19 cellular contexts compared by ENCODE assay signal in the genomic region with DNA sequence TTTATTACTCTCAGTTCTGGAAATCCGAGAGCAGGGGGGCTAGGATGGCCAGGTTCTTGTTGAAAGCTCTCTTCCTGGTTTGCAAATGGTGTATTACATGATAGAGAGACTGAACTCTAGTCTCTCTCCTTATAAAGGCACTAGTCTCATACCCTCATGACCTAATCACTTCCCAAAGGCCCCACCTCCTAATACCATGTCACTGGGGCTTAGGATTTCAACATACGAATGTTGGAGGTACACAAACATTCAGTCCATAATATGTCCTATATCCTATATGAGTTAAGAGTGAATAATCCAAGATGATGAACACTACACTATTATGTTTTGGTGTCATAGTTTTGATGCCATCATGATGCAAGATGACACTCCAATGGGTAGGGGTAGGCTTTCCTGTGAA. TPM values are rescaled to one million over a fixed set of nuclear protein-coding genes. Genes with fewer than 3 reads are reported as not detected.
DNase-seq lines count a peak whose midpoint lies in the region; ATAC-seq and TF ChIP-seq lines count a peak whose summit lies in the region.
"Had no signal": no experiment of that assay in that cellular context is flagged by ENCODE, and none has a peak within 500 bp of the region (broad histone marks: within the 10 kb centered on the region; RNA-seq: fewer than 3 reads in every experiment).

No MANE protein-coding gene starts in this region.

- TF ChIP-seq CTCF in H9 (conservative IDR thresholded peaks at IDR 0.05), result no peak
- TF ChIP-seq CTCF in choroid plexus epithelial cell (conservative IDR thresholded peaks at IDR 0.05; ENCODE audit: low read depth, low read length), result no peak
- TF ChIP-seq CTCF in neural progenitor cell (IDR thresholded peaks at IDR 0.05), result no peak
- no peak for TF ChIP-seq CTCF in omental fat pad (IDR thresholded peaks at IDR 0.05)
- no peak for TF ChIP-seq CTCF in testis (IDR thresholded peaks at IDR 0.05)

- H4K20me1 ChIP-seq in H9 (ENCODE audit: control insufficient read depth, insufficient read depth, insufficient read length) (no peaks in the 10 kb centered on the region), neural progenitor cell (ENCODE audit: low read depth) (no peaks in the 10 kb centered on the region)

- H3K27me3 Mint-ChIP-seq in H9 (ENCODE audit: low read depth), result no peaks in the 10 kb centered on the region
- no peaks in the 10 kb centered on the region for H3K27me3 Mint-ChIP-seq in neural progenitor cell (ENCODE audit: insufficient read depth, low read depth)

- H2AFZ ChIP-seq in H9 (ENCODE audit: low read length) (no peak overlapping the region), neural progenitor cell (replicated peaks) (peak overlapping the region; percentile 38)

- no peaks in the 10 kb centered on the region for H3K79me1 ChIP-seq in H9 (ENCODE audit: insufficient read depth, low read depth, low read length, poor library complexity, severe bottlenecking)

- WGBS in H9 (ENCODE audit: extremely low coverage, insufficient read length, low lambda C conversion rate), result no CpG with 5 or more reads among the region's 2 CpGs
- WGBS in testis, 2 donors, result 94% methylated on average over 2 of the region's 2 CpGs

- H3K27ac ChIP-seq in H9 (ENCODE audit: insufficient read length, low read depth, low read length) (no peak overlapping the region), neural progenitor cell (no peak overlapping the region), testis (no peak overlapping the region)
- H3K27ac ChIP-seq: A549, KMS-11 had no signal

- peak overlapping the region; percentile 80 for H2BK120ac ChIP-seq in H9 (ENCODE audit: low read depth, low read length, poor library complexity, severe bottlenecking)

- no peaks in the 10 kb centered on the region for H3K36me3 ChIP-seq in neural progenitor cell
- H3K36me3 ChIP-seq in testis (ENCODE audit: low read depth, missing control alignments), result no peaks in the 10 kb centered on the region
- H3K36me3 ChIP-seq in MG63, result no peaks in the 10 kb centered on the region
- H3K36me3 ChIP-seq: HAP-1 had no signal

- no peak overlapping the region for H2BK20ac ChIP-seq in H9 (ENCODE audit: low read depth, low read length, poor library complexity, severe bottlenecking)

- peaks cover 61 to 64% of the 10 kb centered on the region in 2 experiments for H3K4me1 Mint-ChIP-seq in H9
- H3K4me1 Mint-ChIP-seq in neural progenitor cell, result peaks cover 13% of the 10 kb centered on the region

- H3K9me3 Mint-ChIP-seq in H9 (no peaks in the 10 kb centered on the region), neural progenitor cell (no peaks in the 10 kb centered on the region)

- H3K4me3 Mint-ChIP-seq in H9, result no peak overlapping the region
- H3K4me3 Mint-ChIP-seq in neural progenitor cell, result no peak overlapping the region
- H3K4me3 Mint-ChIP-seq: CD14-positive monocyte had no signal

- H3K27ac Mint-ChIP-seq in H9, result peak overlapping the region; percentile 87 to 100 (median 91); a peak in 5 of 7 replicates
- no peak overlapping the region for H3K27ac Mint-ChIP-seq in neural progenitor cell
- H3K27ac Mint-ChIP-seq: CD14-positive monocyte had no signal

- H3K27me3 ChIP-seq in H9 (ENCODE audit: insufficient read depth, low read length) (no peaks in the 10 kb centered on the region), neural progenitor cell (no peaks in the 10 kb centered on the region), testis (no peaks in the 10 kb centered on the region), MG63 (no peaks in the 10 kb centered on the region)

- peaks cover 24% of the 10 kb centered on the region for H3F3A ChIP-seq in neural progenitor cell (ENCODE audit: low read depth)

- H2AK5ac ChIP-seq in H9 (ENCODE audit: insufficient read length, low read length), result peak overlapping the region; percentile 38

- no peak for TF ChIP-seq POLR2A in testis (IDR thresholded peaks at IDR 0.05)

- H3K4me3 ChIP-seq in choroid plexus epithelial cell (ENCODE audit: low read depth, low read length), result no peak overlapping the region
- H3K4me3 ChIP-seq in neural progenitor cell, result no peak overlapping the region
- H3K4me3 ChIP-seq in testis, result no peak overlapping the region
- H3K4me3 ChIP-seq in MG63, result no peak overlapping the region
- H3K4me3 ChIP-seq: A549, HAP-1 had no signal

- peak overlapping the region; percentile 90 for H3T11ph ChIP-seq in H9 (ENCODE audit: low read length)

- H3K18ac ChIP-seq in H9 (ENCODE audit: insufficient read length, low read depth, low read length), result peak overlapping the region; percentile 87

- H4K8ac ChIP-seq in H9 (replicated peaks; ENCODE audit: insufficient read length, low read depth, low read length), result no peak overlapping the region

- H3K79me2 ChIP-seq in H9 (ENCODE audit: insufficient read depth, low read length) (no peaks in the 10 kb centered on the region), neural progenitor cell (ENCODE audit: low read depth) (no peaks in the 10 kb centered on the region)

- H4K5ac ChIP-seq in H9 (ENCODE audit: insufficient read length, low read depth, low read length), result no peak overlapping the region

- no peak overlapping the region for H2BK12ac ChIP-seq in H9 (ENCODE audit: insufficient read length, low read depth, low read length)

- no peak for ATAC-seq in omental fat pad (ENCODE audit: low FRiP score)
- ATAC-seq in GM21737 (IDR thresholded peaks at IDR 0.05; ENCODE audit: unreplicated experiment), result no peak
- ATAC-seq: A549 had no signal

- H3K36me3 Mint-ChIP-seq in H9 (ENCODE audit: insufficient read depth in 1 of 3, low read depth in 3 of 3), result peaks cover 0 to 3% (median 0%) of the 10 kb centered on the region in 3 experiments; a peak in 1 of 7 replicates
- no peaks in the 10 kb centered on the region for H3K36me3 Mint-ChIP-seq in neural progenitor cell
- H3K36me3 Mint-ChIP-seq: CD14-positive monocyte had no signal

- H4K91ac ChIP-seq in H9 (ENCODE audit: insufficient read length, low read depth, low read length), result no peak overlapping the region

- no peak overlapping the region for H3K23ac ChIP-seq in H9 (ENCODE audit: insufficient read length, low read depth, low read length)

- H3K9ac ChIP-seq in H9 (ENCODE audit: extremely low read depth, insufficient read length, low read length) (no peak overlapping the region), neural progenitor cell (no peak overlapping the region)
- H3K9ac ChIP-seq: KMS-11 had no signal

- H3K9me3 ChIP-seq in H9 (ENCODE audit: control insufficient read depth, low read depth, low read length), result no peaks in the 10 kb centered on the region
- no peaks in the 10 kb centered on the region for H3K9me3 ChIP-seq in neural progenitor cell (ENCODE audit: low read depth)
- no peaks in the 10 kb centered on the region for H3K9me3 ChIP-seq in testis
- no peaks in the 10 kb centered on the region for H3K9me3 ChIP-seq in MG63
- H3K9me3 ChIP-seq: A549, HAP-1 had no signal

- H2BK15ac ChIP-seq in H9 (ENCODE audit: low read depth, low read length), result no peak overlapping the region

- H3K23me2 ChIP-seq in H9 (ENCODE audit: insufficient read length, low read depth, low read length, poor library complexity, severe bottlenecking), result peaks cover 3% of the 10 kb centered on the region

- DNase-seq in H9, result no peak
- DNase-seq in MV-4-11 (lab: John Stamatoyannopoulos, UW), result peak; percentile 4
- DNase-seq in choroid plexus epithelial cell (ENCODE audit: low read depth), result peak; percentile 37
- no peak for DNase-seq in neural progenitor cell (ENCODE audit: low spot score)
- DNase-seq in omental fat pad (ENCODE audit: low spot score), result no peak
- no peak for DNase-seq in testis
- no peak for DNase-seq in MG63
- DNase-seq: COR-L47; NCI-H187; NCI-H345; NCI-H69; NK-92 treated with Interleukin-12 subunit alpha and Interleukin-12 subunit beta, amount 100 ng/mL, for 24 hours; OCI-M1; SIG-M5 had no signal

- no peak overlapping the region for H3K4me2 ChIP-seq in H9 (ENCODE audit: insufficient read depth, insufficient read length, low read length)
- no peak overlapping the region for H3K4me2 ChIP-seq in neural progenitor cell
- H3K4me2 ChIP-seq: A549 had no signal

- intact Hi-C loops in testis (cut with DNase I; ENCODE audit: low total_unique reads), result no loop called here

- peaks cover 8% of the 10 kb centered on the region; the same call in 1 of the 2 replicates for H3K4me1 ChIP-seq in H9 (ENCODE audit: insufficient read depth, low read length)
- peaks cover 13% of the 10 kb centered on the region for H3K4me1 ChIP-seq in neural progenitor cell
- no peaks in the 10 kb centered on the region for H3K4me1 ChIP-seq in testis
- H3K4me1 ChIP-seq: A549 had no signal

- H3K4ac ChIP-seq in H9 (ENCODE audit: low read depth, low read length), result no peak overlapping the region; the same call in 1 of the 2 replicates

- peak overlapping the region; percentile 31; the same call in 1 of the 2 replicates for H3K14ac ChIP-seq in H9 (ENCODE audit: insufficient read depth, low read length)

- H3K56ac ChIP-seq in H9 (ENCODE audit: insufficient read length, low read depth, low read length), result no peak overlapping the region

- no peak overlapping the region for H2BK5ac ChIP-seq in H9 (ENCODE audit: insufficient read length, low read length)

RNA-seq across cellular contexts. Expression of a gene that starts 20.0 kb away (rescaled TPM):
- total RNA-seq in H9 (2021), result 0.04 TPM in 1 of 2 replicates, not detected in the other
- total RNA-seq in neural progenitor cell (ENCODE audit: low replicate concordance), result 0.06 TPM in 2 replicates
- 1 to 10 TPM in 3 of 4 donors, under 1 TPM in 1; 0.37 to 1.4 (median 1.2) TPM for total RNA-seq in omental fat pad
- total RNA-seq in testis, result 1 to 10 TPM; 3.7 to 4.1 TPM
- polyA plus RNA-seq in testis (ENCODE audit: insufficient read depth, low read depth, low replicate concordance), result 4.5 TPM
- total RNA-seq in MG63 (2014; rRNA removed; shearing (Covaris generic); ENCODE audit: low replicate concordance), result not detected in 2 replicates
- polyA plus RNA-seq: A549 had no signal

Comparison
In these comparisons a context has a peak if more than half of its experiments do, and no peak if none do; other contexts are left out.
1. DNase-seq: peak in MV-4-11 (single experiment) and choroid plexus epithelial cell (single experiment); none in H9 (single experiment), neural progenitor cell (single experiment), omental fat pad (single experiment), testis (single experiment) and MG63 (single experiment).